7 cellular contexts compared by ENCODE assay signal in genomic region chr1:62912028-62912638, GRCh38.
DNase-seq lines count a peak whose midpoint lies in the region; ATAC-seq and TF ChIP-seq lines count a peak whose summit lies in the region.

No MANE protein-coding gene starts in this region.

- H3K4me3 Mint-ChIP-seq in osteocyte (ENCODE audit: unreplicated experiment): no peak overlapping the region

- H3K36me3 Mint-ChIP-seq in osteocyte (ENCODE audit: unreplicated experiment): no peaks in the 10 kb centered on the region

- H3K27me3 Mint-ChIP-seq in osteocyte (ENCODE audit: unreplicated experiment): peaks cover 30% of the 10 kb centered on the region

- no peaks in the 10 kb centered on the region for H3K9me3 Mint-ChIP-seq in osteocyte (ENCODE audit: unreplicated experiment)

- H3K4me3 ChIP-seq in GM12864 (ENCODE audit: low read depth, low read length): no peak overlapping the region
- no peak overlapping the region for H3K4me3 ChIP-seq in coronary artery

- DNase-seq in GM12864 (ENCODE audit: low read depth): no peak
- DNase-seq in Kasumi-1 (lab: John Stamatoyannopoulos, UW): peak; percentile 27 to 56
- DNase-seq in coronary artery (ENCODE audit: low spot score): no peak
- DNase-seq in osteocyte (ENCODE audit: extremely low spot score, unreplicated experiment): no peak
- DNase-seq in COLO668 (lab: John Stamatoyannopoulos, UW; ENCODE audit: unreplicated experiment): no peak
- no peak for DNase-seq in stimulated activated CD4-positive, alpha-beta T cell treated with anti-CD3 and anti-CD28 coated beads, Interleukin-12 subunit alpha, Interleukin-12 subunit beta, amount 100 ng/mL, for 4 hours

- H3K27ac ChIP-seq in coronary artery: no peak overlapping the region

- TF ChIP-seq CTCF in GM12864 (IDR thresholded peaks at IDR 0.05; ENCODE audit: low read depth, low read length, missing control alignments) (peak; percentile 68), coronary artery (IDR thresholded peaks at IDR 0.05) (peak; percentile 19), osteocyte (IDR thresholded peaks at IDR 0.05) (peak; percentile 73)

- no peaks in the 10 kb centered on the region for H3K4me1 Mint-ChIP-seq in osteocyte (ENCODE audit: unreplicated experiment)

- ATAC-seq in HG03457 (IDR thresholded peaks at IDR 0.05; ENCODE audit: unreplicated experiment): no peak

- no peak overlapping the region for H3K27ac Mint-ChIP-seq in osteocyte (ENCODE audit: unreplicated experiment)

Comparison
In these comparisons a context has a peak if more than half of its experiments do, and no peak if none do; other contexts are left out.
1. DNase-seq: peak in Kasumi-1 (2 of 2); none in GM12864 (single experiment), coronary artery (single experiment), osteocyte (single experiment), COLO668 (single experiment) and stimulated activated CD4-positive, alpha-beta T cell treated with anti-CD3 and anti-CD28 coated beads, Interleukin-12 subunit alpha, Interleukin-12 subunit beta, amount 100 ng/mL, for 4 hours (single experiment).
2. CTCF ChIP-seq: peak in every context shown above with its lines; median percentile 73 in osteocyte; 68 in GM12864; 19 in coronary artery.